ENCODE assay signal across 28 cellular contexts in genomic region chr17:16433514-16433913, GRCh38. TPM values are rescaled to one million over a fixed set of nuclear protein-coding genes. Genes with fewer than 3 reads are reported as not detected.
"Had no signal": no experiment of that assay in that cellular context is flagged by ENCODE, and none has a peak within 500 bp of the region (broad histone marks: within the 10 kb centered on the region; RNA-seq: fewer than 3 reads in every experiment).

No MANE protein-coding gene starts in this region.

- DNase-seq: activated CD4-positive, alpha-beta memory T cell treated with anti-CD3 and anti-CD28 coated beads, Interleukin-2, amount 10 ng/mL, durations not matched to agents 7 days and 5 days; activated CD4-positive, alpha-beta T cell treated with anti-CD3 and anti-CD28 coated beads for 1 hour; activated CD4-positive, alpha-beta T cell treated with anti-CD3 and anti-CD28 coated beads, Interleukin-2, amount 10 ng/mL, durations not matched to agents 7 days and 5 days; activated CD8-positive, alpha-beta memory T cell treated with anti-CD3 and anti-CD28 coated beads, Interleukin-2, amount 50 U/mL, for 48 hours; activated T-cell treated with anti-CD3 and anti-CD28 coated beads, Interleukin-2, amount 50 U/mL, for 4 hours; central memory CD4-positive, alpha-beta T cell; foreskin keratinocyte; heart right ventricle; islet precursor cell; left ventricle myocardium inferior; mammary epithelial cell; naive B cell; nephron progenitor cell; pancreas; psoas muscle; stimulated activated CD4-positive, alpha-beta T cell treated with anti-CD3 and anti-CD28 coated beads, Interleukin-1b, Interleukin-23, amount 100 ng/mL, for 48 hours; stimulated activated CD4-positive, alpha-beta T cell treated with anti-CD3 and anti-CD28 coated beads, Interleukin-4, amount 100 ng/mL, for 4 hours; stimulated activated CD8-positive, alpha-beta memory T cell treated with anti-CD3 and anti-CD28 coated beads, Interleukin-4, amount 100 ng/mL, for 48 hours; stimulated activated naive B cell treated with anti-CD40 and anti-IgM and Interleukin-4, amounts not matched to agents 10 μg/mL and 1 μg/mL and 100 μg/mL, for 72 hours; stomach; T-helper 2 cell; thyroid gland; upper lobe of right lung had no signal

- H3K27ac ChIP-seq: breast epithelium, esophagus muscularis mucosa, foreskin keratinocyte, heart right ventricle, left ventricle myocardium inferior, pancreas, psoas muscle, stomach, thyroid gland, upper lobe of right lung had no signal

- H3K4me1 ChIP-seq: breast epithelium, pancreas, psoas muscle, thyroid gland had no signal

- H3K27me3 Mint-ChIP-seq: activated CD4-positive, alpha-beta memory T cell treated with anti-CD3 and anti-CD28 coated beads, Interleukin-2, amount 10 ng/mL, durations not matched to agents 7 days and 5 days; activated CD4-positive, alpha-beta T cell treated with anti-CD3 and anti-CD28 coated beads, Interleukin-2, amount 10 ng/mL, durations not matched to agents 7 days and 5 days; naive B cell; stimulated activated naive B cell treated with anti-CD40 and anti-IgM and Interleukin-4, amounts not matched to agents 10 μg/mL and 1 μg/mL and 100 μg/mL, for 72 hours had no signal

- H3K27ac Mint-ChIP-seq: activated CD4-positive, alpha-beta memory T cell treated with anti-CD3 and anti-CD28 coated beads, Interleukin-2, amount 10 ng/mL, durations not matched to agents 7 days and 5 days; activated T-helper 2 cell treated with anti-CD3 and anti-CD28 coated beads, Interferon-gamma antibody, Interleukin-2, Interleukin-4, amounts not matched to agents 10 μg/mL and 5 μg/mL and 100 μg/mL, durations not matched to agents 14 hours and 24 hours and 36 hours; nephron progenitor cell had no signal

- H3K9me3 ChIP-seq: breast epithelium, esophagus muscularis mucosa, heart right ventricle, left ventricle myocardium inferior, pancreas, psoas muscle, stomach, thyroid gland, upper lobe of right lung had no signal

- H3K4me3 ChIP-seq: breast epithelium, esophagus muscularis mucosa, heart right ventricle, left ventricle myocardium inferior, pancreas, psoas muscle, smooth muscle cell, stomach, thyroid gland, upper lobe of right lung had no signal

- H3K9me3 Mint-ChIP-seq: activated CD4-positive, alpha-beta memory T cell treated with anti-CD3 and anti-CD28 coated beads, Interleukin-2, amount 10 ng/mL, durations not matched to agents 7 days and 5 days; activated CD4-positive, alpha-beta T cell treated with anti-CD3 and anti-CD28 coated beads, Interleukin-2, amount 10 ng/mL, durations not matched to agents 7 days and 5 days; activated naive CD4-positive, alpha-beta T cell treated with anti-CD3 and anti-CD28 coated beads, Interleukin-2, amount 50 U/mL, for 72 hours; activated T-cell treated with anti-CD3 and anti-CD28 coated beads, Interleukin-2, amount 50 U/mL, for 4 hours; activated T-helper 2 cell treated with anti-CD3 and anti-CD28 coated beads, Interferon-gamma antibody, Interleukin-2, Interleukin-4, amounts not matched to agents 10 μg/mL and 5 μg/mL and 100 μg/mL, durations not matched to agents 14 hours and 24 hours and 36 hours; naive B cell; nephron progenitor cell; stimulated activated naive B cell treated with anti-CD40 and anti-IgM and Interleukin-4, amounts not matched to agents 10 μg/mL and 1 μg/mL and 100 μg/mL, for 72 hours had no signal

- H3K36me3 ChIP-seq: breast epithelium, pancreas, thyroid gland had no signal

- H3K4me3 Mint-ChIP-seq: activated CD4-positive, alpha-beta memory T cell treated with anti-CD3 and anti-CD28 coated beads, Interleukin-2, amount 10 ng/mL, durations not matched to agents 7 days and 5 days; activated CD4-positive, alpha-beta T cell treated with anti-CD3 and anti-CD28 coated beads, Interleukin-2, amount 10 ng/mL, durations not matched to agents 7 days and 5 days; activated T-cell treated with anti-CD3 and anti-CD28 coated beads, Interleukin-2, amount 50 U/mL, for 4 hours; naive B cell; nephron progenitor cell; stimulated activated naive B cell treated with anti-CD40 and anti-IgM and Interleukin-4, amounts not matched to agents 10 μg/mL and 1 μg/mL and 100 μg/mL, for 72 hours had no signal

- H3K27me3 ChIP-seq: breast epithelium, esophagus muscularis mucosa, foreskin keratinocyte, heart right ventricle, pancreas, stomach, thyroid gland, upper lobe of right lung had no signal

- ATAC-seq: activated T-cell treated with anti-CD3 and anti-CD28 coated beads, Interleukin-2, amount 50 U/mL, for 4 hours; heart right ventricle; pancreas; psoas muscle; stimulated activated naive B cell treated with anti-CD40 and anti-IgM and Interleukin-4, amounts not matched to agents 10 μg/mL and 1 μg/mL and 100 μg/mL, for 72 hours; upper lobe of right lung had no signal

RNA-seq across cellular contexts. Expression of gene LRRC75A, which starts 58.5 kb away (rescaled TPM):
- total RNA-seq: foreskin keratinocyte had no signal
